In genomic region chr3:61452536-61452991, GRCh38 we compare ENCODE assay signal across 1 cellular context.
TF ChIP-seq lines count a peak whose summit lies in the region.

No MANE protein-coding gene starts in this region.

TF ChIP-seq in WTC11, 78 proteins besides CTCF, POLR2A, EP300 and RAD21 (continued from another document):
- TF ChIP-seq ERG (CRISPR knock-in tag; IDR thresholded peaks at IDR 0.05), result no peak
- TF ChIP-seq TCF7 (CRISPR knock-in tag; IDR thresholded peaks at IDR 0.05; ENCODE audit: low read depth), result no peak
- no peak for TF ChIP-seq SP1 (CRISPR knock-in tag; conservative IDR thresholded peaks at IDR 0.05)
- TF ChIP-seq ATF1 (CRISPR knock-in tag; IDR thresholded peaks at IDR 0.05), result no peak
- no peak for TF ChIP-seq KAT7 (CRISPR knock-in tag; IDR thresholded peaks at IDR 0.05; ENCODE audit: borderline replicate concordance)
- TF ChIP-seq NFATC4 (CRISPR knock-in tag; IDR thresholded peaks at IDR 0.05), result no peak
- TF ChIP-seq TP53 (CRISPR knock-in tag; IDR thresholded peaks at IDR 0.05), result no peak
- TF ChIP-seq NFYB (CRISPR knock-in tag; conservative IDR thresholded peaks at IDR 0.05; ENCODE audit: low read depth), result no peak
- TF ChIP-seq MLX (CRISPR knock-in tag; IDR thresholded peaks at IDR 0.05), result no peak
- TF ChIP-seq GTF2I (CRISPR knock-in tag; conservative IDR thresholded peaks at IDR 0.05), result no peak
- no peak for TF ChIP-seq ZNF138 (CRISPR knock-in tag; conservative IDR thresholded peaks at IDR 0.05)
- no peak for TF ChIP-seq JUN (CRISPR knock-in tag; IDR thresholded peaks at IDR 0.05)
- no peak for TF ChIP-seq GABPB1 (CRISPR knock-in tag; IDR thresholded peaks at IDR 0.05)
- TF ChIP-seq, protein P1, sequence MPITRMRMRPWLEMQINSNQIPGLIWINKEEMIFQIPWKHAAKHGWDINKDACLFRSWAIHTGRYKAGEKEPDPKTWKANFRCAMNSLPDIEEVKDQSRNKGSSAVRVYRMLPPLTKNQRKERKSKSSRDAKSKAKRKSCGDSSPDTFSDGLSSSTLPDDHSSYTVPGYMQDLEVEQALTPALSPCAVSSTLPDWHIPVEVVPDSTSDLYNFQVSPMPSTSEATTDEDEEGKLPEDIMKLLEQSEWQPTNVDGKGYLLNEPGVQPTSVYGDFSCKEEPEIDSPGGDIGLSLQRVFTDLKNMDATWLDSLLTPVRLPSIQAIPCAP (CRISPR knock-in tag; IDR thresholded peaks at IDR 0.05), result no peak
- no peak for TF ChIP-seq ETV6 (CRISPR knock-in tag; IDR thresholded peaks at IDR 0.05)
- TF ChIP-seq, protein P2, sequence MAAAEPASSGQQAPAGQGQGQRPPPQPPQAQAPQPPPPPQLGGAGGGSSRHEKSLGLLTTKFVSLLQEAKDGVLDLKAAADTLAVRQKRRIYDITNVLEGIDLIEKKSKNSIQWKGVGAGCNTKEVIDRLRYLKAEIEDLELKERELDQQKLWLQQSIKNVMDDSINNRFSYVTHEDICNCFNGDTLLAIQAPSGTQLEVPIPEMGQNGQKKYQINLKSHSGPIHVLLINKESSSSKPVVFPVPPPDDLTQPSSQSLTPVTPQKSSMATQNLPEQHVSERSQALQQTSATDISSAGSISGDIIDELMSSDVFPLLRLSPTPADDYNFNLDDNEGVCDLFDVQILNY (CRISPR knock-in tag; IDR thresholded peaks at IDR 0.05), result no peak
- TF ChIP-seq ARID4B (CRISPR knock-in tag; IDR thresholded peaks at IDR 0.05; ENCODE audit: borderline replicate concordance), result no peak
- TF ChIP-seq GRHL2 (CRISPR knock-in tag; IDR thresholded peaks at IDR 0.05; ENCODE audit: insufficient replicate concordance, severe bottlenecking), result no peak
- TF ChIP-seq MXD4 (CRISPR knock-in tag; IDR thresholded peaks at IDR 0.05; ENCODE audit: borderline replicate concordance), result no peak
